17 cellular contexts compared by ENCODE assay signal in the genomic region with DNA sequence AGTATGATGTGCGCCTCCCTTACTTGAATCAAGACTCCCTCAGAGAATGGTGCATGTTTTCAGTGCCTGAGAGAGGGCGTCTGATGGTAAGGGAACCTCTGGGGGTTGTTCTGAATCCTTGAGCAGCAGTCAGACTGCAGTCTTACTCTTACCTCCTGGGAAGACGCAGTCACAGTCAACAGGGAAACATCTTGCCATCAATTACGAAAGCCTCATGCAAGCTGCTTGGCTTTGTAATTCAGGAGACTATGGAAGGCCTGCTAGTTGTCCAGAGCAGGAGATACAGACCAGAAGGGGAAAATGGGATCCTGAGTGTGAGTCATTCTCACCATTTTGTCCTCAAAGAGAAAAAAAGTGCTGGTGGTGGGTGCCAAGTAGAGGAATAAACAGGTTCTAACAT.
DNase-seq lines count a peak whose midpoint lies in the region; ATAC-seq and TF ChIP-seq lines count a peak whose summit lies in the region.
"Had no signal": no experiment of that assay in that cellular context is flagged by ENCODE, and none has a peak within 500 bp of the region (broad histone marks: within the 10 kb centered on the region; RNA-seq: fewer than 3 reads in every experiment).

No MANE protein-coding gene starts in this region.

- H3K4me1 ChIP-seq in adipocyte (ENCODE audit: control insufficient read depth, insufficient read depth, low read length): peaks cover 17% of the 10 kb centered on the region
- peaks cover 0 to 26% (median 4%) of the 10 kb centered on the region in 12 donors for H3K4me1 ChIP-seq in heart left ventricle
- peaks cover 0 to 4% of the 10 kb centered on the region in 2 donors for H3K4me1 ChIP-seq in neuronal stem cell (ENCODE audit: control insufficient read depth in 2 of 2, insufficient read depth in 1 of 2, low read depth in 1 of 2, low read length in 2 of 2)
- H3K4me1 ChIP-seq: A549 had no signal

- no peak overlapping the region for H3K9ac ChIP-seq in adipocyte (ENCODE audit: low read length)
- H3K9ac ChIP-seq in neuronal stem cell (ENCODE audit: low read depth, low read length, poor library complexity): no peak overlapping the region
- H3K9ac ChIP-seq: BLaER1 treated with 17β-estradiol and CSF1 and Interleukin-3, amounts not matched to agents 10 nM and 100 nM had no signal

- no peak overlapping the region for H2BK12ac ChIP-seq in neuronal stem cell (ENCODE audit: low read length)

- DNase-seq in ELF-1 (ENCODE audit: low read depth, low spot score) (peak; percentile 25), adipocyte (ENCODE audit: low read depth) (peak; percentile 38), heart left ventricle (peak in 1 of 5 donors; percentile 25), neuronal stem cell (ENCODE audit: low spot score) (no peak), hepatic stellate cell (ENCODE audit: low spot score) (no peak)
- no peak for DNase-seq in central memory CD4-positive, alpha-beta T cell
- DNase-seq: CD8-positive, alpha-beta memory T cell; HFFc6; Karpas-422; MG63; NCI-H1092; NCI-H146; NCI-H2081; NCI-H510A treated with DMSO at 0.1 percent for 48 hours had no signal

- H2AK5ac ChIP-seq in neuronal stem cell (ENCODE audit: low read depth, low read length): no peak overlapping the region

- no peak for TF ChIP-seq CTCF in heart left ventricle (IDR thresholded peaks at IDR 0.05)

- H2BK120ac ChIP-seq in neuronal stem cell (ENCODE audit: low read depth, low read length): no peak overlapping the region

- no peak overlapping the region for H2BK5ac ChIP-seq in neuronal stem cell (ENCODE audit: low read length)

- H3K9me3 ChIP-seq in adipocyte (ENCODE audit: control insufficient read depth, low read length): no peaks in the 10 kb centered on the region
- H3K9me3 ChIP-seq in heart left ventricle: no peaks in the 10 kb centered on the region
- peaks cover 0 to 7% of the 10 kb centered on the region in 2 donors for H3K9me3 ChIP-seq in neuronal stem cell (replicated peaks in 1 of 2; ENCODE audit: control insufficient read depth in 2 of 2, insufficient read depth in 1 of 2, low read depth in 1 of 2, low read length in 2 of 2)
- H3K9me3 ChIP-seq: A549, MG63 had no signal

- H3K4ac ChIP-seq in neuronal stem cell (ENCODE audit: low read length): no peak overlapping the region

- H3K27me3 ChIP-seq in adipocyte (replicated peaks; ENCODE audit: control insufficient read depth, insufficient read depth, low read length) (peaks cover 5% of the 10 kb centered on the region), heart left ventricle (no peaks in the 10 kb centered on the region), neuronal stem cell (ENCODE audit: control insufficient read depth in 3 of 3, insufficient read depth in 3 of 3, low read depth in 1 of 3, low read length in 3 of 3) (peaks cover 0 to 10% (median 0%) of the 10 kb centered on the region in 3 experiments)
- H3K27me3 ChIP-seq: BLaER1 treated with 17β-estradiol and CSF1 and Interleukin-3, amounts not matched to agents 10 nM and 100 nM; MG63 had no signal

- H3K36me3 ChIP-seq in adipocyte (ENCODE audit: control insufficient read depth, insufficient read depth, low read length, severe bottlenecking) (no peaks in the 10 kb centered on the region), heart left ventricle (no peaks in the 10 kb centered on the region), neuronal stem cell (replicated peaks in 1 of 2; ENCODE audit: control insufficient read depth in 2 of 2, insufficient read depth in 2 of 2, low read length in 2 of 2) (no peaks in the 10 kb centered on the region)
- H3K36me3 ChIP-seq: BLaER1 treated with 17β-estradiol and CSF1 and Interleukin-3, amounts not matched to agents 10 nM and 100 nM; MG63 had no signal

- ATAC-seq in heart left ventricle (peak; percentile 37 to 77 (median 55)), HG03095 (IDR thresholded peaks at IDR 0.05; ENCODE audit: unreplicated experiment) (no peak)
- ATAC-seq: A549 had no signal

- H3K14ac ChIP-seq in neuronal stem cell (ENCODE audit: low read length): no peak overlapping the region

- no peak overlapping the region for H4K91ac ChIP-seq in neuronal stem cell (ENCODE audit: low read depth, low read length, poor library complexity)

- no peak for TF ChIP-seq POLR2A in heart left ventricle (IDR thresholded peaks at IDR 0.05)

- H3K18ac ChIP-seq in neuronal stem cell (ENCODE audit: low read length): no peak overlapping the region

- H3K23ac ChIP-seq in neuronal stem cell (ENCODE audit: low read depth, low read length, poor library complexity): no peak overlapping the region

- peak overlapping the region in 7 of 12 donors; percentile 14 to 54 (median 27) for H3K27ac ChIP-seq in heart left ventricle
- H3K27ac ChIP-seq in neuronal stem cell (replicated peaks; ENCODE audit: low read length): no peak overlapping the region
- H3K27ac ChIP-seq: A549; BLaER1 treated with 17β-estradiol and CSF1 and Interleukin-3, amounts not matched to agents 10 nM and 100 nM had no signal

- no peaks in the 10 kb centered on the region for H3K79me1 ChIP-seq in neuronal stem cell (ENCODE audit: low read depth, low read length)

- 78 to 86% (median 85%) methylated on average over 4 of the region's 4 CpGs for WGBS in heart left ventricle, 4 donors
- WGBS in neuronal stem cell (ENCODE audit: extremely low coverage in 2 of 2, insufficient read length in 2 of 2, insufficient replicate concordance in 1 of 2), 2 donors: no CpG with 5 or more reads among the region's 4 CpGs

- no peak overlapping the region for H2BK15ac ChIP-seq in neuronal stem cell (ENCODE audit: low read length)

- no peak overlapping the region for H3K4me3 ChIP-seq in adipocyte (ENCODE audit: low read length)
- H3K4me3 ChIP-seq in heart left ventricle: no peak overlapping the region
- no peak overlapping the region for H3K4me3 ChIP-seq in neuronal stem cell (ENCODE audit: low read length in 2 of 2)
- H3K4me3 ChIP-seq: A549; BLaER1 treated with 17β-estradiol and CSF1 and Interleukin-3, amounts not matched to agents 10 nM and 100 nM; MG63 had no signal

- H4K8ac ChIP-seq in neuronal stem cell (ENCODE audit: low read depth, low read length): no peak overlapping the region

- H3K4me2 ChIP-seq in neuronal stem cell (ENCODE audit: insufficient read depth, low read length, poor library complexity, severe bottlenecking): no peak overlapping the region
- H3K4me2 ChIP-seq: A549; BLaER1 treated with 17β-estradiol and CSF1 and Interleukin-3, amounts not matched to agents 10 nM and 100 nM had no signal

- intact Hi-C loops in heart left ventricle (cut with DNase I): loop anchor here in 1 of 10 donors (10.0 kb wide), 1 partner anchor 186 kb away; no protein-coding TSS in a partner anchor

- peak overlapping the region; percentile 36 for H2AFZ ChIP-seq in neuronal stem cell (ENCODE audit: low read length)

Comparison
In these comparisons a context has a peak if more than half of its experiments do, and no peak if none do; other contexts are left out.
1. DNase-seq: peak in ELF-1 (single experiment) and adipocyte (single experiment); none in neuronal stem cell (single experiment), central memory CD4-positive, alpha-beta T cell (single experiment) and hepatic stellate cell (single experiment).